12 cellular contexts compared by ENCODE assay signal in the genomic region with DNA sequence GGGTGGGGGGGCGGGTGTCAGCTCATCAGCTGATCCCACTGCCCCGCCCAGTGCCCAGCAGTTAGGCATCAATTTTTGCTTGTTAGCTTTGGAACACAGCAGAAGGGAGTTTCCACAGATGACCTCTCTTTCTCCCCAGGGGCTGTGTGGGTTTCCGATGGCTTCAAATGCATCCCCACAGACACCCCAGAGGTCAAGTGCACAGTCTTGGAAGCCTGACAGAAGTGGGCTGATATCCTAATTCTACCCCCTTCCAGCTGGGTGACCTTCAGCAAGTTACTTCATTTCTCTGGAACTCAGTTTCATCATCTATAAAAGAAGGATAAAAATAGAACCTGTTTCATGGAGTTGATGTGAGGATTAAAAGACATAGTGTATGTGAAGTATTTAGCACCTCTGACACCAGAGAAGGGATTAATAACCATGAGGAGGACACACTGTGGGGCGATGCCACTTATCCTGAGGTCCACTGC. TPM values are rescaled to one million over a fixed set of nuclear protein-coding genes. Genes with fewer than 3 reads are reported as not detected.
A peak's percentile ranks its signal among the peaks of the same experiment; 100 is the strongest.
DNase-seq lines count a peak whose midpoint lies in the region; ATAC-seq, FAIRE-seq and TF ChIP-seq lines count a peak whose summit lies in the region.
"Had no signal": no experiment of that assay in that cellular context is flagged by ENCODE, and none has a peak within 500 bp of the region (broad histone marks: within the 10 kb centered on the region; RNA-seq: fewer than 3 reads in every experiment).

No MANE protein-coding gene starts in this region.

- FAIRE-seq in urothelium cell line (lab: Jason Lieb, UNC) = no peak
- no peak for FAIRE-seq in D721Med (lab: Jason Lieb, UNC)
- FAIRE-seq: keratinocyte had no signal

- no peak for DNase-seq in Right ventricle myocardium superior
- no peak for DNase-seq in right atrium auricular region (ENCODE audit: low spot score)
- DNase-seq in fibroblast of mammary gland (ENCODE audit: low read depth) = peak; percentile 20
- peak; percentile 54 for DNase-seq in urothelium cell line (ENCODE audit: low spot score)
- no peak for DNase-seq in D721Med (ENCODE audit: insufficient read length, low spot score)
- DNase-seq in SHP77 (lab: John Stamatoyannopoulos, UW) = no peak
- no peak for DNase-seq in NOMO-1 (lab: John Stamatoyannopoulos, UW; ENCODE audit: unreplicated experiment in 2 of 2)
- DNase-seq: activated CD4-positive, alpha-beta T cell treated with anti-CD3 and anti-CD28 coated beads for 4 hours; stimulated activated CD4-positive, alpha-beta T cell treated with anti-CD3 and anti-CD28 coated beads, Interleukin-1b, Interleukin-23, amount 100 ng/mL, for 48 hours had no signal

- peak overlapping the region in 1 of 2 donors; percentile 62 for H3K27ac ChIP-seq in right atrium auricular region

- intact Hi-C loops in Right ventricle myocardium superior (cut with DNase I) = no loop called here

- H3K9me3 ChIP-seq in right atrium auricular region = no peaks in the 10 kb centered on the region
- H3K9me3 ChIP-seq: HAP-1 had no signal

- TF ChIP-seq CTCF in right atrium auricular region (IDR thresholded peaks at IDR 0.05) (no peak), fibroblast of mammary gland (conservative IDR thresholded peaks at IDR 0.05; ENCODE audit: control insufficient read depth, insufficient read depth, low read depth, low read length) (no peak), D721Med (IDR thresholded peaks at IDR 0.05; ENCODE audit: insufficient read depth, missing control alignments) (no peak)

- peaks cover 0 to 24% of the 10 kb centered on the region in 2 donors for H3K4me1 ChIP-seq in right atrium auricular region

- no peaks in the 10 kb centered on the region for H3K27me3 ChIP-seq in right atrium auricular region

- no peak overlapping the region for H3K4me3 ChIP-seq in right atrium auricular region
- no peak overlapping the region for H3K4me3 ChIP-seq in fibroblast of mammary gland (ENCODE audit: control insufficient read depth, low read depth, low read length)
- H3K4me3 ChIP-seq: HAP-1 had no signal

- H3K36me3 ChIP-seq in right atrium auricular region = no peaks in the 10 kb centered on the region
- H3K36me3 ChIP-seq: HAP-1 had no signal

- peak; percentile 63 for ATAC-seq in Right ventricle myocardium superior (ENCODE audit: poor library complexity)
- ATAC-seq in HG03108 (IDR thresholded peaks at IDR 0.05; ENCODE audit: unreplicated experiment) = peak; percentile 58

RNA-seq across cellular contexts. Expression of gene TTC9, which starts 22.0 kb away (rescaled TPM):
- total RNA-seq in Right ventricle myocardium superior (0.91 TPM), right atrium auricular region (1 to 10 TPM; 2.2 to 5.3 TPM)

Comparison
In these comparisons a context has a peak if more than half of its experiments do, and no peak if none do; other contexts are left out.
1. DNase-seq: peak in fibroblast of mammary gland (single experiment) and urothelium cell line (single experiment); none in Right ventricle myocardium superior (single experiment), right atrium auricular region (single experiment), D721Med (single experiment), SHP77 (0 of 2) and NOMO-1 (0 of 2).